10 cellular contexts compared by ENCODE assay signal in the genomic region with DNA sequence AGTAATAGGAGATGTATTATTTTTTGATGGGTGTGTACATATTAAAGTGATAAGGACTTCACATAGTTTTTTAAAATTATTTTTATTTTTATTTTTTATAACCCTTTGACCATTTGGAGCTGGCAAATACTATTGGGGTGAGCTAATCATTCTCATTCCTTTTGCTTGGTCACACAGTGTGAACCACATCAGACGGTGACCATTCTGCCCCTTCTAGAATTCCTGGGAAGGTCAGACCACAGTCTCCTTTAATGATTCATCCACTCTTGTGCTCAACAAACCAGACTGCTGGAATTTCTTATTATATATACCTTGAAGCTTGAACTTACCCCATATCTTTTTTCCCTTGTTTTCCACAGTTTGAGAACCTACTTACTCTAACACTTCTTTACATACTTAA. TPM values are rescaled to one million over a fixed set of nuclear protein-coding genes. Genes with fewer than 3 reads are reported as not detected.
DNase-seq lines count a peak whose midpoint lies in the region; TF ChIP-seq lines count a peak whose summit lies in the region.
"Had no signal": no experiment of that assay in that cellular context is flagged by ENCODE, and none has a peak within 500 bp of the region (broad histone marks: within the 10 kb centered on the region; RNA-seq: fewer than 3 reads in every experiment).

No MANE protein-coding gene starts in this region.

- no peak overlapping the region for H2AFZ ChIP-seq in mesenchymal stem cell (ENCODE audit: low read depth, low read length)

- H3K23ac ChIP-seq in mesenchymal stem cell (ENCODE audit: low read length in 2 of 2), result no peak overlapping the region

- H2BK5ac ChIP-seq in mesenchymal stem cell (ENCODE audit: low read depth, low read length, poor library complexity, severe bottlenecking), result no peak overlapping the region

- no peak overlapping the region for H3K18ac ChIP-seq in mesenchymal stem cell (ENCODE audit: low read depth in 1 of 2, low read length in 2 of 2)

- H2BK120ac ChIP-seq in mesenchymal stem cell (ENCODE audit: low read depth, low read length), result no peak overlapping the region

- no peak overlapping the region for H4K91ac ChIP-seq in mesenchymal stem cell (ENCODE audit: low read length)

- no peak overlapping the region for H2BK12ac ChIP-seq in mesenchymal stem cell (ENCODE audit: low read length in 2 of 2)

- no peak overlapping the region for H3K4me3 ChIP-seq in cardiac fibroblast (replicated peaks in 1 of 2; ENCODE audit: low read depth in 2 of 2, low read length in 2 of 2)
- H3K4me3 ChIP-seq in mesenchymal stem cell (ENCODE audit: insufficient read depth in 1 of 2, low read depth in 1 of 2, low read length in 2 of 2), result no peak overlapping the region

- DNase-seq in AG20443 (ENCODE audit: low spot score) (peak; percentile 79), LHCN-M2 (ENCODE audit: low read depth) (peak; percentile 93), cardiac fibroblast (ENCODE audit: low read depth in 2 of 2) (peak; percentile 36 to 78), mesenchymal stem cell (peak; percentile 91), NOMO-1 treated with dmso at 0.1 percent for 144 hours (lab: John Stamatoyannopoulos, UW; ENCODE audit: unreplicated experiment) (no peak), HUDEP-2 (lab: John Stamatoyannopoulos, UW; ENCODE audit: unreplicated experiment in 76 of 76) (no peak), nucleus accumbens (lab: John Stamatoyannopoulos, UW) (no peak)
- DNase-seq in NK-92 treated with Interleukin-12 subunit alpha and Interleukin-12 subunit beta, amount 100 ng/mL, for 24 hours (lab: John Stamatoyannopoulos, UW), result no peak
- DNase-seq: NCI-H1417 treated with DMSO at 0.1 percent for 48 hours had no signal

- no peak overlapping the region for H3K14ac ChIP-seq in mesenchymal stem cell (ENCODE audit: low read length in 2 of 2)

- H2BK15ac ChIP-seq in mesenchymal stem cell (ENCODE audit: low read depth, poor library complexity, severe bottlenecking), result no peak overlapping the region

- H3K27me3 ChIP-seq in mesenchymal stem cell (ENCODE audit: control insufficient read depth in 1 of 2, insufficient read depth in 1 of 2, low read length in 2 of 2), result no peaks in the 10 kb centered on the region

- TF ChIP-seq CTCF in cardiac fibroblast (IDR thresholded peaks at IDR 0.05; ENCODE audit: low read depth, low read length), result no peak

- no peak overlapping the region for H3K4me2 ChIP-seq in mesenchymal stem cell (ENCODE audit: low read length, poor library complexity, severe bottlenecking)

- WGBS in mesenchymal stem cell, result 0% methylated on average over 1 of the region's 1 CpG

- no peaks in the 10 kb centered on the region for H3K9me3 ChIP-seq in mesenchymal stem cell (ENCODE audit: control insufficient read depth, low read length)

- H3K79me1 ChIP-seq in mesenchymal stem cell (replicated peaks; ENCODE audit: low read length, poor library complexity, severe bottlenecking), result no peaks in the 10 kb centered on the region

- no peaks in the 10 kb centered on the region for H3K36me3 ChIP-seq in mesenchymal stem cell (ENCODE audit: control insufficient read depth in 1 of 2, insufficient read depth in 2 of 2, low read depth in 1 of 2, low read length in 2 of 2)

- H3K4ac ChIP-seq in mesenchymal stem cell (ENCODE audit: low read depth in 1 of 2, low read length in 2 of 2), result no peak overlapping the region

- no peak overlapping the region for H3K9ac ChIP-seq in mesenchymal stem cell (ENCODE audit: low read length)

- no peak overlapping the region for H2AK5ac ChIP-seq in mesenchymal stem cell (ENCODE audit: low read length, severe bottlenecking)

- H4K8ac ChIP-seq in mesenchymal stem cell (ENCODE audit: low read length), result no peak overlapping the region

- H3K4me1 ChIP-seq in mesenchymal stem cell (ENCODE audit: control insufficient read depth, insufficient read depth, low read depth, low read length), result peaks cover 2% of the 10 kb centered on the region

- H3K27ac ChIP-seq in mesenchymal stem cell (ENCODE audit: low read length, poor library complexity, severe bottlenecking), result no peak overlapping the region

RNA-seq across cellular contexts. Expression of a gene that starts 23.9 kb away (rescaled TPM):
- total RNA-seq in LHCN-M2 (2014; rRNA removed), result not detected in 2 replicates
- polyA plus RNA-seq in LHCN-M2 (2012), result not detected
- polyA plus RNA-seq in mesenchymal stem cell (2013, experiment 1 of 2), result not detected
- polyA plus RNA-seq in mesenchymal stem cell (2013, experiment 2 of 2), result not detected
- total RNA-seq: frontal cortex had no signal

Comparison
In these comparisons a context has a peak if more than half of its experiments do, and no peak if none do; other contexts are left out.
1. DNase-seq: peak in AG20443 (single experiment), LHCN-M2 (single experiment), cardiac fibroblast (2 of 2) and mesenchymal stem cell (single experiment); none in NOMO-1 treated with dmso at 0.1 percent for 144 hours (single experiment), HUDEP-2 (0 of 76), NK-92 treated with Interleukin-12 subunit alpha and Interleukin-12 subunit beta, amount 100 ng/mL, for 24 hours (single experiment) and nucleus accumbens (0 of 56).